ENCODE assay signal across 21 cellular contexts in the genomic region with DNA sequence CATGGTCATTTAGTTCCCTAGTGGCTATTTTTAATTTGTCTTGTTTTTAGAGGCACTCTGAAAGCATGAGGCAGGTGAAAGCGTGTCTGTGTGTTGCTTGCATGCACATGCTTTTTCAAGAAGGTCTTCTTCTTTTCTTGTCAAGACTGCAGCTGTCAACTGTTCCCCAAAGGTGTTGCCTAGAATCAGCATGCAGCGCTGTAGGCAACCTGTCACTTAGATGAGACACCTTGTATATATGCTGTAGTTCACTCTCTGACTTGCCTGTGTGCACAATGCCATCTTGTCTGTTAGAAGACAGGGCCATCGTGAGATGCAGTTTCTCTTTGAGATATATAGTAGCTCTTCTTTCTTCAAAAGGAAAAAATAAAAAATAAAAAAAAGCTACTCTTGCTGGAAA.
"Had no signal": no experiment of that assay in that cellular context is flagged by ENCODE, and none has a peak within 500 bp of the region (broad histone marks: within the 10 kb centered on the region; RNA-seq: fewer than 3 reads in every experiment).

No MANE protein-coding gene starts in this region.

- H3K27me3 Mint-ChIP-seq: activated naive CD4-positive, alpha-beta T cell treated with anti-CD3 and anti-CD28 coated beads, Interleukin-2, amount 50 U/mL, for 24 hours had no signal

- H3K4me3 Mint-ChIP-seq: activated CD8-positive, alpha-beta T cell treated with anti-CD3 and anti-CD28 coated beads, Interleukin-2, amount 10 ng/mL, durations not matched to agents 7 days and 5 days; activated naive CD4-positive, alpha-beta T cell treated with anti-CD3 and anti-CD28 coated beads, Interleukin-2, amount 50 U/mL, for 24 hours; T-helper 1 cell treated with Interleukin-12 subunit alpha and Interleukin-12 subunit beta and Interleukin-4 antibody, amounts not matched to agents 30 μg/mL and 1 μg/mL, for 36 hours; WTC11 had no signal

- DNase-seq: activated CD4-positive, alpha-beta T cell treated with anti-CD3 and anti-CD28 coated beads for 48 hours; activated CD4-positive, alpha-beta T cell treated with anti-CD3 and anti-CD28 coated beads, Interleukin-2, amount 50 U/mL, for 4 hours; activated CD4-positive, CD25-positive, alpha-beta regulatory T cell treated with anti-CD3 and anti-CD28 coated beads, Interleukin-2, amount 50 U/mL, for 72 hours; activated CD8-positive, alpha-beta memory T cell treated with anti-CD3 and anti-CD28 coated beads, Interleukin-2, amount 50 U/mL, for 48 hours; activated CD8-positive, alpha-beta T cell treated with anti-CD3 and anti-CD28 coated beads, Interleukin-2, amount 10 ng/mL, durations not matched to agents 7 days and 5 days; activated T-cell treated with anti-CD3 and anti-CD28 coated beads, Interleukin-2, amount 50 U/mL, for 1 hour; central memory CD4-positive, alpha-beta T cell; MG63; MV-4-11; NCI-H1436 treated with DMSO at 0.1 percent for 48 hours; NCI-H2081 treated with DMSO at 0.1 percent for 48 hours; NCI-H748 treated with DMSO at 0.1 percent for 48 hours; Peyer's patch; Right ventricle myocardium superior had no signal

- H3K27ac Mint-ChIP-seq: activated CD8-positive, alpha-beta T cell treated with anti-CD3 and anti-CD28 coated beads, Interleukin-2, amount 10 ng/mL, durations not matched to agents 7 days and 5 days; activated naive CD4-positive, alpha-beta T cell treated with anti-CD3 and anti-CD28 coated beads, Interleukin-2, amount 50 U/mL, for 24 hours; T-helper 1 cell treated with Interleukin-12 subunit alpha and Interleukin-12 subunit beta and Interleukin-4 antibody, amounts not matched to agents 30 μg/mL and 1 μg/mL, for 36 hours; WTC11 had no signal

- H3K36me3 Mint-ChIP-seq: activated naive CD4-positive, alpha-beta T cell treated with anti-CD3 and anti-CD28 coated beads, Interleukin-2, amount 50 U/mL, for 24 hours had no signal

- H3K9me3 Mint-ChIP-seq: activated naive CD4-positive, alpha-beta T cell treated with anti-CD3 and anti-CD28 coated beads, Interleukin-2, amount 50 U/mL, for 24 hours; T-helper 1 cell treated with Interleukin-12 subunit alpha and Interleukin-12 subunit beta and Interleukin-4 antibody, amounts not matched to agents 30 μg/mL and 1 μg/mL, for 36 hours had no signal

- H3K27ac ChIP-seq: ascending aorta, body of pancreas, coronary artery, Peyer's patch, RWPE1 had no signal

- H3K4me1 Mint-ChIP-seq: activated naive CD4-positive, alpha-beta T cell treated with anti-CD3 and anti-CD28 coated beads, Interleukin-2, amount 50 U/mL, for 24 hours had no signal
